8 cellular contexts compared by ENCODE assay signal in the genomic region with DNA sequence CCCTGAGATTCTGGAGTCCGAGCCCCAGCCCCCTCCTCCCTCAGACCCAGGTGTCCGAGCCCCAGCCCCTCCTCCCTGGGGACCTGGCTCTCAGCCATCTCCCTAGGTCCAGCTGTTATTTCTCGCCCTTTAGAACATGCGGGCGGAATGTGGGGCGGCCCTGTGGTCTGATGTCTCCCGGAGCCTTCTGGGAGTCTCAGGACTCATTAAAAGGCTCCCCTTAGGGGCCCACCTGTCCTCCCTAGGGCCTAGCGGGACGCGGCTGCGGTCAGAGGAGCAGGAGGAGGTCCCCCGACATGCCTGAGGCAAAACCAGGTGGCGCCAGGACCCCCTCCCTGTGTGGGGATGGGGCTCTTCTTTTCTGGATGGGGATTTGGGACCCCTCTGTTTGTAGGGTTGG. TPM values are rescaled to one million over a fixed set of nuclear protein-coding genes. Genes with fewer than 3 reads are reported as not detected.
DNase-seq lines count a peak whose midpoint lies in the region; ATAC-seq and TF ChIP-seq lines count a peak whose summit lies in the region.

Gene MYBPC2, plus strand, starts transcription at position 235 of the 400 bp plus-strand sequence. Its CDS starts 62 bp downstream, at position 297.

- peaks cover 43% of the 10 kb centered on the region for H3K4me1 ChIP-seq in mesenchymal stem cell (ENCODE audit: control insufficient read depth, insufficient read depth, low read depth, low read length)

- 25% methylated on average over 13 of the region's 13 CpGs for WGBS in mesenchymal stem cell

- peak within 1 kb of the TSS; percentile 77 for H3K9ac ChIP-seq in mesenchymal stem cell (ENCODE audit: low read length)

- peak within 1 kb of the TSS; percentile 97 for H3K4me2 ChIP-seq in mesenchymal stem cell (ENCODE audit: low read length, poor library complexity, severe bottlenecking)

- H4K91ac ChIP-seq in mesenchymal stem cell (ENCODE audit: low read length): no peak within 1 kb of the TSS

- DNase-seq in stimulated activated naive CD8-positive, alpha-beta T cell treated with anti-CD3 and anti-CD28 coated beads, Interleukin-15, Interleukin-2, amounts not matched to agents 100 U/mL and 50 U/mL, for 24 hours: no peak
- no peak for DNase-seq in astrocyte of the cerebellum (ENCODE audit: low read depth)
- no peak for DNase-seq in mesenchymal stem cell
- DNase-seq in ureter (ENCODE audit: low spot score): no peak
- DNase-seq in stimulated activated CD4-positive, alpha-beta T cell treated with anti-CD3 and anti-CD28 coated beads, Interleukin-2, amount 100 ng/mL, for 24 hours: no peak

- no peak within 1 kb of the TSS for H3K23ac ChIP-seq in mesenchymal stem cell (ENCODE audit: low read length in 2 of 2)

- H3K4me3 Mint-ChIP-seq in stimulated activated naive CD8-positive, alpha-beta T cell treated with anti-CD3 and anti-CD28 coated beads, Interleukin-15, Interleukin-2, amounts not matched to agents 100 ng/mL and 50 ng/mL, for 24 hours: peak within 1 kb of the TSS; percentile 82

- H2BK120ac ChIP-seq in mesenchymal stem cell (ENCODE audit: low read depth, low read length): peak within 1 kb of the TSS; percentile 42

- no peaks in the 10 kb centered on the region for H3K79me1 ChIP-seq in mesenchymal stem cell (replicated peaks; ENCODE audit: low read length, poor library complexity, severe bottlenecking)

- H3K36me3 Mint-ChIP-seq in stimulated activated naive CD8-positive, alpha-beta T cell treated with anti-CD3 and anti-CD28 coated beads, Interleukin-15, Interleukin-2, amounts not matched to agents 100 ng/mL and 50 ng/mL, for 24 hours (ENCODE audit: low read depth): no peaks in the 10 kb centered on the region

- H2AK5ac ChIP-seq in mesenchymal stem cell (ENCODE audit: low read length, severe bottlenecking): peak within 1 kb of the TSS; percentile 93

- no peak for TF ChIP-seq CTCF in astrocyte of the cerebellum (IDR thresholded peaks at IDR 0.05; ENCODE audit: low read depth, low read length, missing control alignments)

- H3K27ac Mint-ChIP-seq in stimulated activated naive CD8-positive, alpha-beta T cell treated with anti-CD3 and anti-CD28 coated beads, Interleukin-15, Interleukin-2, amounts not matched to agents 100 ng/mL and 50 ng/mL, for 24 hours: peak within 1 kb of the TSS; percentile 86

- ATAC-seq in stimulated activated naive CD8-positive, alpha-beta T cell treated with anti-CD3 and anti-CD28 coated beads, Interleukin-15, Interleukin-2, amounts not matched to agents 100 U/mL and 50 U/mL, for 24 hours: no peak
- no peak for ATAC-seq in HG02588 (IDR thresholded peaks at IDR 0.05; ENCODE audit: unreplicated experiment)
- ATAC-seq in HG03565 (IDR thresholded peaks at IDR 0.05; ENCODE audit: unreplicated experiment): no peak

- peaks cover 0 to 66% of the 10 kb centered on the region in 2 experiments for H3K27me3 ChIP-seq in mesenchymal stem cell (ENCODE audit: control insufficient read depth in 1 of 2, insufficient read depth in 1 of 2, low read length in 2 of 2)

- H3K4ac ChIP-seq in mesenchymal stem cell (ENCODE audit: low read depth in 1 of 2, low read length in 2 of 2): peak within 1 kb of the TSS in 1 of 2 experiments; percentile 35

- H3K4me3 ChIP-seq in astrocyte of the cerebellum (ENCODE audit: low read depth, low read length): peak within 1 kb of the TSS; percentile 51
- H3K4me3 ChIP-seq in mesenchymal stem cell (ENCODE audit: insufficient read depth in 1 of 2, low read depth in 1 of 2, low read length in 2 of 2): peak within 1 kb of the TSS; percentile 62 to 81

- H3K4me1 Mint-ChIP-seq in stimulated activated naive CD8-positive, alpha-beta T cell treated with anti-CD3 and anti-CD28 coated beads, Interleukin-15, Interleukin-2, amounts not matched to agents 100 ng/mL and 50 ng/mL, for 24 hours (ENCODE audit: low read depth): peaks cover 29% of the 10 kb centered on the region

- H4K8ac ChIP-seq in mesenchymal stem cell (ENCODE audit: low read length): peak within 1 kb of the TSS; percentile 71

- in situ Hi-C loops in astrocyte of the cerebellum (cut with HindIII; ENCODE audit: low sequenced_read_pairs): no loop called here

- H2AFZ ChIP-seq in mesenchymal stem cell (ENCODE audit: low read depth, low read length): peak within 1 kb of the TSS; percentile 42

- H3K9me3 ChIP-seq in mesenchymal stem cell (ENCODE audit: control insufficient read depth, low read length): no peaks in the 10 kb centered on the region

- H3K18ac ChIP-seq in mesenchymal stem cell (ENCODE audit: low read depth in 1 of 2, low read length in 2 of 2): peak within 1 kb of the TSS; percentile 35 to 60

- no peaks in the 10 kb centered on the region for H3K9me3 Mint-ChIP-seq in stimulated activated naive CD8-positive, alpha-beta T cell treated with anti-CD3 and anti-CD28 coated beads, Interleukin-15, Interleukin-2, amounts not matched to agents 100 ng/mL and 50 ng/mL, for 24 hours

- no peak within 1 kb of the TSS for H2BK15ac ChIP-seq in mesenchymal stem cell (ENCODE audit: low read depth, poor library complexity, severe bottlenecking)

- H2BK5ac ChIP-seq in mesenchymal stem cell (ENCODE audit: low read depth, low read length, poor library complexity, severe bottlenecking): peak within 1 kb of the TSS; percentile 89

- peaks cover 0 to 7% of the 10 kb centered on the region in 2 experiments for H3K36me3 ChIP-seq in mesenchymal stem cell (ENCODE audit: control insufficient read depth in 1 of 2, insufficient read depth in 2 of 2, low read depth in 1 of 2, low read length in 2 of 2)

- H3K27me3 Mint-ChIP-seq in stimulated activated naive CD8-positive, alpha-beta T cell treated with anti-CD3 and anti-CD28 coated beads, Interleukin-15, Interleukin-2, amounts not matched to agents 100 ng/mL and 50 ng/mL, for 24 hours: peaks cover 21% of the 10 kb centered on the region

- no peak within 1 kb of the TSS for H2BK12ac ChIP-seq in mesenchymal stem cell (ENCODE audit: low read length in 2 of 2)

- peak within 1 kb of the TSS; percentile 90 for H3K27ac ChIP-seq in mesenchymal stem cell (ENCODE audit: low read length, poor library complexity, severe bottlenecking)

- no peak within 1 kb of the TSS for H3K14ac ChIP-seq in mesenchymal stem cell (ENCODE audit: low read length in 2 of 2)

RNA-seq across cellular contexts. Expression of gene MYBPC2, which starts in this region (rescaled TPM):
- polyA plus RNA-seq in mesenchymal stem cell (2013, experiment 1 of 2): not detected
- polyA plus RNA-seq in mesenchymal stem cell (2013, experiment 2 of 2): not detected
- total RNA-seq in ureter: 0.52 TPM
